In the genomic region with DNA sequence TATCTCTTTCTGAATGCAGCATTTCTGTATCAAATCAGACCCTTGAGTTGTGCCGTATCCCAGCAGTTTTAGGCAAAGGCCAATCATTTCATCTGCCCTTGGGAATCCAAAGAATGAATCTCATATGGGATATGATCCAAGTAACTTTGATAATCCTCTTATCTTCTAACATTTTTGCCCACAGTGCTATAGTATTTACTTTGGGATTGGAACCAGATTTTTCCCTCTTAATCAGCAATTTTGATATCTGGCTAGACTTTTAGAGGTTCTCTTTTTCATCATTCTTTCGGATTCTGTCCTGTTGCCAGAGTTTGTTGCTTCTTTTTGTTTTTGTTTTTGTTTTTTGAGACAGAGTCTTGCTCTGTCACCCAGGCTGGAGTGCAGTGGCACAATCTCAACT, we compare ENCODE assay signal across 29 cellular contexts.
"Had no signal": no experiment of that assay in that cellular context is flagged by ENCODE, and none has a peak within 500 bp of the region (broad histone marks: within the 10 kb centered on the region; RNA-seq: fewer than 3 reads in every experiment).

No MANE protein-coding gene starts in this region.

- ATAC-seq: esophagus mucosa; foreskin keratinocyte; gastroesophageal sphincter; left lobe of liver; natural killer cell treated with Interleukin-12 subunit alpha and Interleukin-12 subunit beta and Interleukin-15 and Interleukin-18, amount 100 ng/mL, for 72 hours; psoas muscle; right cardiac atrium; stimulated activated memory B cell treated with anti-CD40 and anti-IgM and Interleukin-4, amounts not matched to agents 10 μg/mL and 1 μg/mL and 100 μg/mL, for 72 hours had no signal

- DNase-seq: effector CD8-positive, alpha-beta T cell; endodermal cell; foreskin keratinocyte; heart left ventricle; kidney; naive B cell; nucleus accumbens; ovary; posterior cingulate gyrus; psoas muscle; right cardiac atrium; spleen; stimulated activated CD4-positive, alpha-beta T cell treated with anti-CD3 and anti-CD28 coated beads, Interleukin-4, amount 100 ng/mL, for 4 hours; upper lobe of left lung had no signal

- H3K4me3 ChIP-seq: colonic mucosa, gastroesophageal sphincter, heart left ventricle, hepatocyte, lung, mucosa of descending colon, ovary, psoas muscle, skin epidermis, spleen, thoracic aorta, tibial nerve, upper lobe of left lung had no signal

- H3K27ac Mint-ChIP-seq: dendritic cell treated with granulocyte-macrophage colony-stimulating factor and Interleukin-4, amounts not matched to agents 40 ng/mL and 50 ng/mL, for 4 days; endodermal cell; memory B cell; natural killer cell treated with Interleukin-12 subunit alpha and Interleukin-12 subunit beta and Interleukin-15 and Interleukin-18, amount 100 ng/mL, for 72 hours; stimulated activated memory B cell treated with anti-CD40 and anti-IgM and Interleukin-4, amounts not matched to agents 10 μg/mL and 1 μg/mL and 100 μg/mL, for 72 hours; stimulated activated naive CD8-positive, alpha-beta T cell treated with anti-CD3 and anti-CD28 coated beads, Interleukin-15, Interleukin-2, amounts not matched to agents 100 ng/mL and 50 ng/mL, for 24 hours had no signal

- H3K9me3 Mint-ChIP-seq: dendritic cell treated with granulocyte-macrophage colony-stimulating factor and Interleukin-4, amounts not matched to agents 40 ng/mL and 50 ng/mL, for 4 days; endodermal cell; memory B cell; naive B cell; natural killer cell treated with Interleukin-12 subunit alpha and Interleukin-12 subunit beta and Interleukin-15 and Interleukin-18, amount 100 ng/mL, for 72 hours; stimulated activated memory B cell treated with anti-CD40 and anti-IgM and Interleukin-4, amounts not matched to agents 10 μg/mL and 1 μg/mL and 100 μg/mL, for 72 hours; stimulated activated naive CD8-positive, alpha-beta T cell treated with anti-CD3 and anti-CD28 coated beads, Interleukin-15, Interleukin-2, amounts not matched to agents 100 ng/mL and 50 ng/mL, for 24 hours had no signal

- H3K4me1 Mint-ChIP-seq: memory B cell; naive B cell; stimulated activated memory B cell treated with anti-CD40 and anti-IgM and Interleukin-4, amounts not matched to agents 10 μg/mL and 1 μg/mL and 100 μg/mL, for 72 hours had no signal

- H3K4me3 Mint-ChIP-seq: dendritic cell treated with granulocyte-macrophage colony-stimulating factor and Interleukin-4, amounts not matched to agents 40 ng/mL and 50 ng/mL, for 4 days; endodermal cell; memory B cell; naive B cell; natural killer cell treated with Interleukin-12 subunit alpha and Interleukin-12 subunit beta and Interleukin-15 and Interleukin-18, amount 100 ng/mL, for 72 hours; stimulated activated memory B cell treated with anti-CD40 and anti-IgM and Interleukin-4, amounts not matched to agents 10 μg/mL and 1 μg/mL and 100 μg/mL, for 72 hours; stimulated activated naive CD8-positive, alpha-beta T cell treated with anti-CD3 and anti-CD28 coated beads, Interleukin-15, Interleukin-2, amounts not matched to agents 100 ng/mL and 50 ng/mL, for 24 hours had no signal

- H3K27me3 Mint-ChIP-seq: dendritic cell treated with granulocyte-macrophage colony-stimulating factor and Interleukin-4, amounts not matched to agents 40 ng/mL and 50 ng/mL, for 4 days; memory B cell; naive B cell; natural killer cell treated with Interleukin-12 subunit alpha and Interleukin-12 subunit beta and Interleukin-15 and Interleukin-18, amount 100 ng/mL, for 72 hours; stimulated activated memory B cell treated with anti-CD40 and anti-IgM and Interleukin-4, amounts not matched to agents 10 μg/mL and 1 μg/mL and 100 μg/mL, for 72 hours; stimulated activated naive CD8-positive, alpha-beta T cell treated with anti-CD3 and anti-CD28 coated beads, Interleukin-15, Interleukin-2, amounts not matched to agents 100 ng/mL and 50 ng/mL, for 24 hours had no signal
